ENCODE assay signal across 26 cellular contexts in the genomic region with DNA sequence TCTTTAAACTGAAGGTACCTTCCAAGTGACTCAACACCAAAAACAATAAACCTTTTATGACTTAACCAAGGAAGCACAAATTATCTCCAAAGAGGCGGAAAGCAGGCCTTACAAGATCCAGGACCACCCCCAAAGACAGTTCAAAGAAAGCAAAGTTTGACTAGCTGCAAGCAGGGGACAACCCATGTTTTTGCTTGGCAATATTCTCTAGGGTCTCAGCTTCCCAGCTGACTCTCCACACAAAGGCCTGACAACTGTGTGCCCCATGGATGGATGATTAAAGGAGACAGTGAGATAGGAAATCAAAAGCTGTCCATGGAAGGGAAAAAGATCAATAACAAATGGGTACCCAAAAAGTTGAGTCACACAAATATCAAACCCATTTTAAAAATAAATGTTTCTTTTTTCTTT.
A peak's percentile ranks its signal among the peaks of the same experiment; 100 is the strongest.
DNase-seq lines count a peak whose midpoint lies in the region; ATAC-seq and TF ChIP-seq lines count a peak whose summit lies in the region.
"Had no signal": no experiment of that assay in that cellular context is flagged by ENCODE, and none has a peak within 500 bp of the region (broad histone marks: within the 10 kb centered on the region; RNA-seq: fewer than 3 reads in every experiment).

No MANE protein-coding gene starts in this region.

- peak overlapping the region; percentile 87 for H2AK5ac ChIP-seq in IMR-90 (ENCODE audit: low read depth, low read length)

- no peaks in the 10 kb centered on the region for H3K79me2 ChIP-seq in neural progenitor cell (ENCODE audit: low read depth)

- no peak for TF ChIP-seq POLR2A in IMR-90 (IDR thresholded peaks at IDR 0.05; ENCODE audit: low read depth, low read length)

- peaks cover 15% of the 10 kb centered on the region for H3K4me1 ChIP-seq in IMR-90 (ENCODE audit: control insufficient read depth, insufficient read depth, low read length)
- H3K4me1 ChIP-seq in endodermal cell (ENCODE audit: control insufficient read depth, insufficient read depth, low read length), result no peaks in the 10 kb centered on the region
- peaks cover 9% of the 10 kb centered on the region for H3K4me1 ChIP-seq in neural progenitor cell

- no peak overlapping the region for H3K9ac ChIP-seq in IMR-90 (ENCODE audit: low read depth, low read length)
- H3K9ac ChIP-seq in endodermal cell (ENCODE audit: extremely low read depth, low read length, poor library complexity, severe bottlenecking), result no peak overlapping the region
- H3K9ac ChIP-seq in neural progenitor cell, result no peak overlapping the region

- H3K4me3 ChIP-seq in IMR-90 (ENCODE audit: insufficient read depth, low read depth, low read length) (no peak overlapping the region), endodermal cell (ENCODE audit: low read length) (peak overlapping the region; percentile 33), neural progenitor cell (no peak overlapping the region)
- H3K4me3 ChIP-seq: gastrocnemius medialis, pancreas, upper lobe of left lung had no signal

- no peak for TF ChIP-seq RAD21 in IMR-90 (IDR thresholded peaks at IDR 0.05; ENCODE audit: low read length)

- H3K9me3 ChIP-seq in IMR-90 (ENCODE audit: control insufficient read depth, insufficient read depth, low read length) (no peaks in the 10 kb centered on the region), endodermal cell (ENCODE audit: control insufficient read depth, low read length) (peaks cover 24% of the 10 kb centered on the region), neural progenitor cell (ENCODE audit: low read depth) (no peaks in the 10 kb centered on the region)
- H3K9me3 ChIP-seq: gastrocnemius medialis, pancreas, upper lobe of left lung had no signal

- peak; percentile 17 for DNase-seq in Daoy (ENCODE audit: low read depth)
- peak; percentile 63 for DNase-seq in IMR-90
- DNase-seq in endodermal cell, result no peak
- DNase-seq in neural progenitor cell (ENCODE audit: low spot score), result peak; percentile 54
- no peak for DNase-seq in pons (ENCODE audit: low spot score)
- DNase-seq in T-cell, result no peak
- DNase-seq in DMS153 (lab: John Stamatoyannopoulos, UW), result no peak
- DNase-seq: activated naive CD4-positive, alpha-beta T cell treated with anti-CD3 and anti-CD28 coated beads, Interleukin-2, amount 10 ng/mL, durations not matched to agents 7 days and 5 days; activated T-cell treated with anti-CD3 and anti-CD28 coated beads, Interleukin-2, amount 50 U/mL, for 4 hours; anterior cingulate cortex; gastrocnemius medialis; H7; Kasumi-1; naive B cell; NCI-H1092; NCI-H2029; NCI-H226; NCI-H774; pancreas; Right ventricle myocardium superior; upper lobe of left lung had no signal

- peak overlapping the region; percentile 93 for H2BK15ac ChIP-seq in IMR-90 (ENCODE audit: low read depth, low read length)

- H3K36me3 ChIP-seq in IMR-90 (ENCODE audit: control insufficient read depth, insufficient read depth, low read length) (no peaks in the 10 kb centered on the region; the same call in 1 of the 2 replicates), endodermal cell (ENCODE audit: control insufficient read depth, insufficient read depth, low read length) (no peaks in the 10 kb centered on the region), neural progenitor cell (no peaks in the 10 kb centered on the region)
- H3K36me3 ChIP-seq: gastrocnemius medialis, pancreas, upper lobe of left lung had no signal

- H3K27me3 ChIP-seq in IMR-90 (ENCODE audit: control insufficient read depth, insufficient read depth, low read length), result no peaks in the 10 kb centered on the region
- no peaks in the 10 kb centered on the region for H3K27me3 ChIP-seq in endodermal cell (ENCODE audit: control insufficient read depth, insufficient read depth, low read length, poor library complexity, severe bottlenecking)
- H3K27me3 ChIP-seq in neural progenitor cell, result no peaks in the 10 kb centered on the region
- H3K27me3 ChIP-seq: gastrocnemius medialis, pancreas, upper lobe of left lung had no signal

- H3K27me3 Mint-ChIP-seq in endodermal cell (ENCODE audit: insufficient read depth) (no peaks in the 10 kb centered on the region), neural progenitor cell (ENCODE audit: insufficient read depth, low read depth) (no peaks in the 10 kb centered on the region), T-cell (no peaks in the 10 kb centered on the region)
- H3K27me3 Mint-ChIP-seq: activated naive CD4-positive, alpha-beta T cell treated with anti-CD3 and anti-CD28 coated beads, Interleukin-2, amount 10 ng/mL, durations not matched to agents 7 days and 5 days; naive B cell had no signal

- dilution Hi-C loops in IMR-90 (cut with HindIII; ENCODE audit: low sequenced_read_pairs, unreplicated experiment), result no loop called here

- H3K4ac ChIP-seq in IMR-90 (ENCODE audit: low read depth, low read length), result peak overlapping the region; percentile 82

- intact Hi-C loops in IMR-90 (cut with micrococcal nuclease), result no loop called here

- H2AFZ ChIP-seq in IMR-90 (replicated peaks; ENCODE audit: low read length, poor library complexity) (no peak overlapping the region), neural progenitor cell (replicated peaks) (no peak overlapping the region)

- peak overlapping the region; percentile 85 for H2BK5ac ChIP-seq in IMR-90 (ENCODE audit: low read depth, low read length, poor library complexity, severe bottlenecking)

- H3K36me3 Mint-ChIP-seq in endodermal cell (ENCODE audit: low read depth), result peaks cover 12% of the 10 kb centered on the region
- peaks cover 3% of the 10 kb centered on the region for H3K36me3 Mint-ChIP-seq in neural progenitor cell
- peaks cover 39% of the 10 kb centered on the region for H3K36me3 Mint-ChIP-seq in T-cell

- no peak overlapping the region for H2AK9ac ChIP-seq in IMR-90 (replicated peaks; ENCODE audit: low read depth, low read length, poor library complexity)

- H3K14ac ChIP-seq in IMR-90 (replicated peaks; ENCODE audit: low read depth, low read length), result peak overlapping the region; percentile 75

- peak overlapping the region; percentile 79 for H4K91ac ChIP-seq in IMR-90 (ENCODE audit: insufficient read depth, low read depth, low read length)

- H3K27ac Mint-ChIP-seq in endodermal cell, result no peak overlapping the region
- H3K27ac Mint-ChIP-seq in neural progenitor cell, result peak overlapping the region; percentile 57
- no peak overlapping the region for H3K27ac Mint-ChIP-seq in T-cell
- H3K27ac Mint-ChIP-seq: activated naive CD4-positive, alpha-beta T cell treated with anti-CD3 and anti-CD28 coated beads, Interleukin-2, amount 10 ng/mL, durations not matched to agents 7 days and 5 days had no signal

- BruUV-seq in IMR-90 (replicated peaks; lab: Mats Ljungman, UMichigan), result no TSS peak

- H3K9me3 Mint-ChIP-seq in endodermal cell (peaks cover 16% of the 10 kb centered on the region), neural progenitor cell (peaks cover 15% of the 10 kb centered on the region), T-cell (peaks cover 4 to 18% (median 10%) of the 10 kb centered on the region in 3 donors)

- peak overlapping the region; percentile 99; the same call in 1 of the 2 replicates for H3K18ac ChIP-seq in IMR-90 (ENCODE audit: low read depth, low read length)

- CTCF ChIA-PET in IMR-90 (lab: Yijun Ruan, JAX), result interaction anchor here (0.6 kb wide), 1 partner anchor 199 kb away, joined by 3 read pairs; no protein-coding TSS in a partner anchor
- CTCF ChIA-PET in T-cell (lab: Charles Lee), result interaction anchor here in 1 of 2 donors (0.7 kb wide), 1 partner anchor 1838 kb away, joined by 4 read pairs; no protein-coding TSS in a partner anchor

- in situ Hi-C loops in IMR-90 (cut with MboI; ENCODE audit: low sequenced_read_pairs), result no loop called here

- no peaks in the 10 kb centered on the region for H4K20me1 ChIP-seq in IMR-90 (ENCODE audit: insufficient read depth, low read length)
- no peaks in the 10 kb centered on the region for H4K20me1 ChIP-seq in neural progenitor cell (ENCODE audit: low read depth)

- peak overlapping the region; percentile 71 to 92 for H4K8ac ChIP-seq in IMR-90 (ENCODE audit: low read depth in 2 of 2, low read length in 2 of 2)

- peak overlapping the region; percentile 96 for H4K5ac ChIP-seq in IMR-90 (ENCODE audit: low read depth, low read length)

- H3K27ac ChIP-seq in IMR-90 (ENCODE audit: insufficient read depth, low read length) (peak overlapping the region; percentile 87), endodermal cell (ENCODE audit: low read depth, low read length) (no peak overlapping the region), neural progenitor cell (no peak overlapping the region)
- H3K27ac ChIP-seq: C4-2B, gastrocnemius medialis, pancreas, upper lobe of left lung had no signal

- peak overlapping the region; percentile 39; the same call in 1 of the 2 replicates for H3K4me2 ChIP-seq in IMR-90 (ENCODE audit: low read depth, low read length)
- peak overlapping the region; percentile 5 for H3K4me2 ChIP-seq in neural progenitor cell

- WGBS in IMR-90 (ENCODE audit: extremely low coverage in 2 of 2, insufficient read length in 1 of 2), 2 experiments, result no CpG with 5 or more reads among the region's 1 CpG
- 87% methylated on average over 1 of the region's 1 CpG; no CpG with 5 or more reads in 1 of the 2 experiments for WGBS in endodermal cell (ENCODE audit: insufficient coverage in 1 of 2, insufficient read length in 1 of 2), 2 experiments

- POLR2A ChIA-PET in IMR-90 (lab: Charles Lee; ENCODE audit: unreplicated experiment), result interaction anchor here (0.6 to 0.7 kb wide), 4 partner anchors 14 to 197 kb away, joined by 3 to 7 read pairs (median 4); no protein-coding TSS in a partner anchor
- POLR2A ChIA-PET in T-cell (lab: Charles Lee), result interaction anchor here in 1 of 2 donors (0.7 kb wide), 1 partner anchor 50 kb away, joined by 4 read pairs; no protein-coding TSS in a partner anchor

- peak; percentile 51 for ATAC-seq in IMR-90 (ENCODE audit: low read depth)
- no peak for ATAC-seq in GM21576 (IDR thresholded peaks at IDR 0.05; ENCODE audit: unreplicated experiment)
- no peak for ATAC-seq in T-cell (replicated peaks in 1 of 4)
- ATAC-seq: activated CD4-positive, CD25-positive, alpha-beta regulatory T cell treated with anti-CD3 and anti-CD28 coated beads, Interleukin-2, amount 50 U/mL, for 24 hours; activated T-cell treated with anti-CD3 and anti-CD28 coated beads, Interleukin-2, amount 50 U/mL, for 4 hours; esophagus mucosa; gastrocnemius medialis; pancreas; sciatic nerve had no signal

- H3K79me1 ChIP-seq in IMR-90 (ENCODE audit: low read depth in 1 of 2, low read length in 2 of 2), result peaks cover 5 to 15% of the 10 kb centered on the region in 2 experiments; a peak in 3 of 4 replicates

- peak overlapping the region; percentile 87 for H2BK20ac ChIP-seq in IMR-90 (ENCODE audit: low read depth, low read length)

- H2BK120ac ChIP-seq in IMR-90 (ENCODE audit: low read depth, low read length), result peak overlapping the region; percentile 89

- peaks cover 6% of the 10 kb centered on the region for H3F3A ChIP-seq in neural progenitor cell (ENCODE audit: low read depth)

- peak overlapping the region; percentile 20; the same call in 1 of the 2 replicates for H3K56ac ChIP-seq in IMR-90 (ENCODE audit: extremely low read depth, insufficient read depth, low read length)

- H3K4me1 Mint-ChIP-seq in endodermal cell, result peaks cover 16% of the 10 kb centered on the region
- H3K4me1 Mint-ChIP-seq in neural progenitor cell, result peaks cover 28% of the 10 kb centered on the region
- H3K4me1 Mint-ChIP-seq in T-cell, result peaks cover 4 to 9% (median 4%) of the 10 kb centered on the region in 3 donors

- TF ChIP-seq CTCF in IMR-90 (conservative IDR thresholded peaks at IDR 0.05; ENCODE audit: low read depth, low read length) (no peak), endodermal cell (conservative IDR thresholded peaks at IDR 0.05) (no peak), neural progenitor cell (IDR thresholded peaks at IDR 0.05) (no peak)

- no peak overlapping the region for H3K4me3 Mint-ChIP-seq in endodermal cell
- H3K4me3 Mint-ChIP-seq in neural progenitor cell, result no peak overlapping the region
- H3K4me3 Mint-ChIP-seq in T-cell, result no peak overlapping the region
- H3K4me3 Mint-ChIP-seq: activated naive CD4-positive, alpha-beta T cell treated with anti-CD3 and anti-CD28 coated beads, Interleukin-2, amount 10 ng/mL, durations not matched to agents 7 days and 5 days; activated T-cell treated with anti-CD3 and anti-CD28 coated beads, Interleukin-2, amount 50 U/mL, for 4 hours had no signal

- H3K23ac ChIP-seq in IMR-90 (ENCODE audit: low read depth, low read length), result peak overlapping the region; percentile 65

- peaks cover 7% of the 10 kb centered on the region for H3K9me1 ChIP-seq in IMR-90 (ENCODE audit: insufficient read depth, low read length)

Comparison
In these comparisons a context has a peak if more than half of its experiments do, and no peak if none do; other contexts are left out.
1. DNase-seq: peak in Daoy (single experiment), IMR-90 (single experiment) and neural progenitor cell (single experiment); none in endodermal cell (single experiment), pons (single experiment), T-cell (0 of 34) and DMS153 (single experiment).